Comparison of ENCODE assay signal across 8 cellular contexts in the genomic region with DNA sequence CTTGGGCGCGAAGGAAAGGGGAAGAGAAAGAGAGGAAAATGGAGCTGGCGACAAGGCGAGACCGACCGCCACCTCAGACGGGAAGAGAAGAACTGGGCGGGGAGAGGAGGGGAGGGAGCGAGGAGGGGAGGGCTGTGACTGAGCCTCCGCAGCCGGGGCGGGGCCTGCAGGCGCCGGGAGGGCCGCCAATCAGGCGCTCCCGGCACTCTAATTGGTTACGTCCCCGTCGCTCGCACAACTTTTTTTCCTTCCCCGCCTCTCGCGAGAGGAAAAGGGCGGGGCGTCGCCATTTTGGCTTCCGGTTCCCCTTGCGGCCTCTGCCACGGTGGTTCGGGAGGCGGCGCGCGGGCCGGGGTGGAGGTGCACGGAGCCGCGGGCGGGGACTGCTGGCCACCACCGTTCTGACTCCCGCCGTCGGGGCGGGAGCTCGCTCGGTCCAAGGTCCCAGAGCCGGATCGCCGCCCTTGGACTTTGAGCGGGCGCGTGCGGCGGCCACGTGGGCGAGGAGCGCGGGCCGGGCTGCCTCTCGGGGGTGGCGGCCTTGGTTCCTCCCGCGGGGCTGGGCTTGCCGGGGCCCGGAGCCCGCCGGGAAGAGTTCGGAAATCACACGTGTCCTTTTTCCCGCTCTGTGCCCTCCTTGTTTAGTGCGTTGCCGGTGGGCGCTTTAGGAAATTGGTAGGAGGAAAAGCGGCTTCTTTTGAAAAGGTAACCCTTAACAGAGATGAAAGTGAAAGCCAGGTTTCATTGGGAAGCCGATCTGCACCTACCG. TPM values are rescaled to one million over a fixed set of nuclear protein-coding genes. Genes with fewer than 3 reads are reported as not detected.
A peak's percentile ranks its signal among the peaks of the same experiment; 100 is the strongest.
DNase-seq lines count a peak whose midpoint lies in the region; ATAC-seq and TF ChIP-seq lines count a peak whose summit lies in the region.

Gene GDI2 (minus strand): TSS at position 94 of the 769 bp plus-strand sequence. CDS start 176 bp downstream, outside the sequence.

- peak within 1 kb of the TSS; percentile 91 for H3K4me3 ChIP-seq in coronary artery

- H3K27ac Mint-ChIP-seq in activated CD4-positive, alpha-beta T cell treated with anti-CD3 and anti-CD28 coated beads, Interleukin-2, amount 10 ng/mL, durations not matched to agents 7 days and 5 days: peak within 1 kb of the TSS; percentile 96

- no peak for TF ChIP-seq CTCF in C4-2B (conservative IDR thresholded peaks at IDR 0.05)
- no peak for TF ChIP-seq CTCF in coronary artery (IDR thresholded peaks at IDR 0.05)

- DNase-seq in NCI-H69 (lab: John Stamatoyannopoulos, UW): peak; percentile 96
- DNase-seq in activated CD4-positive, alpha-beta T cell treated with anti-CD3 and anti-CD28 coated beads, Interleukin-2, amount 10 ng/mL, durations not matched to agents 7 days and 5 days: peak; percentile 97
- peak; percentile 97 for DNase-seq in coronary artery (ENCODE audit: low spot score)
- DNase-seq in left colon: peak; percentile 95 to 97
- DNase-seq in stimulated activated CD4-positive, alpha-beta T cell treated with anti-CD3 and anti-CD28 coated beads, Interleukin-1b, Interleukin-23, amount 100 ng/mL, for 4 hours (ENCODE audit: low read depth in 2 of 2): peak; percentile 92 to 95

- no peaks in the 10 kb centered on the region for H3K27me3 Mint-ChIP-seq in activated CD4-positive, alpha-beta T cell treated with anti-CD3 and anti-CD28 coated beads, Interleukin-2, amount 10 ng/mL, durations not matched to agents 7 days and 5 days

- H3K36me3 Mint-ChIP-seq in activated CD4-positive, alpha-beta T cell treated with anti-CD3 and anti-CD28 coated beads, Interleukin-2, amount 10 ng/mL, durations not matched to agents 7 days and 5 days (ENCODE audit: low read depth): peaks cover 22% of the 10 kb centered on the region

- intact Hi-C loops in left colon (cut with DNase I, micrococcal nuclease): loop anchor here in 1 of 2 donors (10.0 kb wide), 1 partner anchor 61 kb away; no protein-coding TSS in a partner anchor

- ATAC-seq in GM19372 (IDR thresholded peaks at IDR 0.05; ENCODE audit: low read depth, unreplicated experiment) (peak; percentile 75), HG03521 (IDR thresholded peaks at IDR 0.05; ENCODE audit: unreplicated experiment) (peak; percentile 84), left colon (peak; percentile 89)

- CTCF ChIA-PET in activated CD4-positive, alpha-beta T cell treated with anti-CD3 and anti-CD28 coated beads, Interleukin-2, amount 10 ng/mL, durations not matched to agents 7 days and 5 days (lab: Charles Lee): interaction anchor here (0.7 to 1.3 kb wide), 3 partner anchors 17 to 72 kb away, joined by 4 to 5 read pairs (median 4); no protein-coding TSS in a partner anchor

- H3K4me1 Mint-ChIP-seq in activated CD4-positive, alpha-beta T cell treated with anti-CD3 and anti-CD28 coated beads, Interleukin-2, amount 10 ng/mL, durations not matched to agents 7 days and 5 days: peaks cover 51% of the 10 kb centered on the region

- peak within 1 kb of the TSS; percentile 98 for H3K27ac ChIP-seq in C4-2B
- H3K27ac ChIP-seq in coronary artery: peak within 1 kb of the TSS; percentile 96 to 98

- no peaks in the 10 kb centered on the region for H3K9me3 Mint-ChIP-seq in activated CD4-positive, alpha-beta T cell treated with anti-CD3 and anti-CD28 coated beads, Interleukin-2, amount 10 ng/mL, durations not matched to agents 7 days and 5 days

- POLR2A ChIA-PET in activated CD4-positive, alpha-beta T cell treated with anti-CD3 and anti-CD28 coated beads, Interleukin-2, amount 10 ng/mL, durations not matched to agents 7 days and 5 days (lab: Charles Lee): interaction anchor here (0.6 kb wide), 1 partner anchor 37 kb away, joined by 5 read pairs; no protein-coding TSS in a partner anchor

- peak within 1 kb of the TSS; percentile 87 for H3K4me3 Mint-ChIP-seq in activated CD4-positive, alpha-beta T cell treated with anti-CD3 and anti-CD28 coated beads, Interleukin-2, amount 10 ng/mL, durations not matched to agents 7 days and 5 days

RNA-seq across cellular contexts. Expression of gene GDI2, which starts in this region (rescaled TPM):
- 100 to 1,000 TPM; 219 to 242 TPM for total RNA-seq in activated CD4-positive, alpha-beta T cell treated with anti-CD3 and anti-CD28 coated beads, Interleukin-2, amount 10 ng/mL, durations not matched to agents 7 days and 5 days
- total RNA-seq in left colon: 100 to 1,000 TPM; 211 to 218 TPM

Comparison
In these comparisons a context has a peak if more than half of its experiments do, and no peak if none do; other contexts are left out.
1. Peak in every context shown above with its lines: DNase-seq, ATAC-seq, H3K4me3 ChIP-seq and H3K27ac ChIP-seq.